ENCODE assay signal across 20 cellular contexts in the genomic region with DNA sequence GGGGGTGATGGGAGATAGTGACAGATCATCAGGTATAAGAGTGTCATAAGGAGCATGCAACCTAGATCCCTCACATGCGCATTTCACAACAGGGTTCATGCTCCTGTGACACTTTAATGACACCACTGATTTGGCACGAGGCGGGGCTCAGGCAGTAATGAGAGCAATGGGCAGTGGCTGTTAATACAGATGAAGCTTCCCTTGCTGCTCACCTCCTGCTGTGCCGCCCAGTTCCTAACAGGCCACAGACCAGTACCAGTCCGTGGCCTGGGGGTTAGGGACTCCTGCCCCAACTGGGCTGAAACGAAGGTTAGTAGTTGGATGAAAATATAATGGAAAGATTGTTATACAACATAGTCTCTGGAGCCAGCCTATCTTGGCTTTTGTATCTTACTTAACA.
DNase-seq lines count a peak whose midpoint lies in the region; ATAC-seq, FAIRE-seq and TF ChIP-seq lines count a peak whose summit lies in the region.
"Had no signal": no experiment of that assay in that cellular context is flagged by ENCODE, and none has a peak within 500 bp of the region (broad histone marks: within the 10 kb centered on the region; RNA-seq: fewer than 3 reads in every experiment).

No MANE protein-coding gene starts in this region.

- no peak for FAIRE-seq in kidney (lab: Jason Lieb, UNC)
- FAIRE-seq: A549, D721Med, H1, HepG2 had no signal

- no peaks in the 10 kb centered on the region for H3K36me3 Mint-ChIP-seq in stimulated activated memory B cell treated with anti-CD40 and anti-IgM and Interleukin-4, amounts not matched to agents 10 μg/mL and 1 μg/mL and 100 μg/mL, for 72 hours
- H3K36me3 Mint-ChIP-seq: IgD-negative memory B cell had no signal

- H3K36me3 ChIP-seq in kidney (ENCODE audit: control insufficient read depth in 1 of 2, insufficient read depth in 2 of 2, low read length in 2 of 2), result no peaks in the 10 kb centered on the region
- H3K36me3 ChIP-seq: HAP-1 had no signal

- peaks cover 2% of the 10 kb centered on the region for H3K9me3 Mint-ChIP-seq in stimulated activated memory B cell treated with anti-CD40 and anti-IgM and Interleukin-4, amounts not matched to agents 10 μg/mL and 1 μg/mL and 100 μg/mL, for 72 hours
- H3K9me3 Mint-ChIP-seq: CD4-positive, alpha-beta T cell; IgD-negative memory B cell had no signal

- no peaks in the 10 kb centered on the region for H3K4me1 ChIP-seq in kidney (ENCODE audit: control insufficient read depth in 1 of 2, insufficient read depth in 1 of 2, low read depth in 1 of 2, low read length in 2 of 2)
- H3K4me1 ChIP-seq: A549, Caco-2 had no signal

- DNase-seq in NCI-H82 (lab: John Stamatoyannopoulos, UW), result peak; percentile 8
- no peak for DNase-seq in NCI-H82 treated with DMSO at 0.1 percent for 48 hours (lab: John Stamatoyannopoulos, UW; ENCODE audit: unreplicated experiment)
- DNase-seq in NCI-H69 (lab: John Stamatoyannopoulos, UW), result peak; percentile 39
- peak; percentile 34 for DNase-seq in kidney
- DNase-seq in T-helper 1 cell, result no peak
- no peak for DNase-seq in GM13976 (ENCODE audit: low spot score)
- DNase-seq: AML-193; CD4-positive, alpha-beta T cell; GF-D8 had no signal

- H3K4me3 ChIP-seq in kidney (ENCODE audit: low read length in 2 of 2), result no peak overlapping the region
- H3K4me3 ChIP-seq: A549, HAP-1 had no signal

- H3K27ac Mint-ChIP-seq in stimulated activated memory B cell treated with anti-CD40 and anti-IgM and Interleukin-4, amounts not matched to agents 10 μg/mL and 1 μg/mL and 100 μg/mL, for 72 hours, result no peak overlapping the region
- H3K27ac Mint-ChIP-seq: CD4-positive, alpha-beta T cell; IgD-negative memory B cell had no signal

- no peaks in the 10 kb centered on the region for H3K27me3 Mint-ChIP-seq in stimulated activated memory B cell treated with anti-CD40 and anti-IgM and Interleukin-4, amounts not matched to agents 10 μg/mL and 1 μg/mL and 100 μg/mL, for 72 hours
- H3K27me3 Mint-ChIP-seq: CD4-positive, alpha-beta T cell; IgD-negative memory B cell had no signal

- ATAC-seq in stimulated activated memory B cell treated with anti-CD40 and anti-IgM and Interleukin-4, amounts not matched to agents 10 μg/mL and 1 μg/mL and 100 μg/mL, for 72 hours, result peak; percentile 39
- no peak for ATAC-seq in HG03354 (IDR thresholded peaks at IDR 0.05; ENCODE audit: poor library complexity, severe bottlenecking, unreplicated experiment)
- ATAC-seq: A549, HepG2 had no signal

- TF ChIP-seq CTCF in kidney (IDR thresholded peaks at IDR 0.05; ENCODE audit: borderline replicate concordance, extremely low read depth, insufficient read depth), result no peak
- TF ChIP-seq CTCF in GM13976 (IDR thresholded peaks at IDR 0.05; ENCODE audit: borderline replicate concordance, control extremely low read depth, extremely low read depth, insufficient read depth, missing control alignments), result no peak

- no peak overlapping the region for H3K27ac ChIP-seq in kidney (ENCODE audit: low read depth in 2 of 2, low read length in 2 of 2)
- H3K27ac ChIP-seq: 22Rv1, A549, C4-2B had no signal

- H3K9ac ChIP-seq in kidney (ENCODE audit: low read length in 2 of 2), result no peak overlapping the region

- no peak overlapping the region for H3K4me3 Mint-ChIP-seq in stimulated activated memory B cell treated with anti-CD40 and anti-IgM and Interleukin-4, amounts not matched to agents 10 μg/mL and 1 μg/mL and 100 μg/mL, for 72 hours
- H3K4me3 Mint-ChIP-seq: CD4-positive, alpha-beta T cell; IgD-negative memory B cell had no signal

- H3K4me1 Mint-ChIP-seq in stimulated activated memory B cell treated with anti-CD40 and anti-IgM and Interleukin-4, amounts not matched to agents 10 μg/mL and 1 μg/mL and 100 μg/mL, for 72 hours, result no peaks in the 10 kb centered on the region
- H3K4me1 Mint-ChIP-seq: IgD-negative memory B cell had no signal

- no peaks in the 10 kb centered on the region for H3K9me3 ChIP-seq in kidney (ENCODE audit: control insufficient read depth in 1 of 2, low read length in 2 of 2)
- H3K9me3 ChIP-seq: A549, Caco-2, HAP-1 had no signal

- intact Hi-C loops in kidney (cut with DNase I), result no loop called here

- in situ Hi-C loops in GM13976 (cut with MboI; ENCODE audit: low sequenced_read_pairs, unreplicated experiment), result no loop called here

Comparison
In these comparisons a context has a peak if more than half of its experiments do, and no peak if none do; other contexts are left out.
1. DNase-seq: peak in NCI-H82 (single experiment), NCI-H69 (single experiment) and kidney (single experiment); none in NCI-H82 treated with DMSO at 0.1 percent for 48 hours (single experiment), T-helper 1 cell (0 of 5) and GM13976 (single experiment).